Comparison of ENCODE assay signal across 15 cellular contexts in genomic region chr2:128326296-128326790, GRCh38.
"Had no signal": no experiment of that assay in that cellular context is flagged by ENCODE, and none has a peak within 500 bp of the region (broad histone marks: within the 10 kb centered on the region; RNA-seq: fewer than 3 reads in every experiment).

No MANE protein-coding gene starts in this region.

- H3K4me3 ChIP-seq: adrenal gland, cardiac muscle cell, SJCRH30, suprapubic skin, upper lobe of right lung had no signal

- H3K4me3 Mint-ChIP-seq: effector memory CD8-positive, alpha-beta T cell; naive thymus-derived CD8-positive, alpha-beta T cell; stimulated activated naive CD8-positive, alpha-beta T cell treated with anti-CD3 and anti-CD28 coated beads, Interleukin-15, Interleukin-2, amounts not matched to agents 100 ng/mL and 50 ng/mL, for 24 hours had no signal

- DNase-seq: activated gamma-delta T cell treated with Interleukin-2 at 50 U/mL for 16 hours; adrenal gland; effector memory CD8-positive, alpha-beta T cell; foreskin fibroblast; mesenchymal stem cell; naive thymus-derived CD8-positive, alpha-beta T cell; SJCRH30; stimulated activated CD4-positive, alpha-beta T cell treated with anti-CD3 and anti-CD28 coated beads, Interleukin-2, amount 100 ng/mL, for 24 hours; upper lobe of right lung had no signal

- H3K9me3 ChIP-seq: adrenal gland, neutrophil, suprapubic skin had no signal

- H3K36me3 ChIP-seq: adrenal gland, cardiac muscle cell, neutrophil, SJCRH30, suprapubic skin, upper lobe of right lung had no signal

- H3K27ac ChIP-seq: adrenal gland, cardiac muscle cell, neutrophil, SJCRH30, suprapubic skin, upper lobe of right lung had no signal

- ATAC-seq: activated CD4-positive, CD25-positive, alpha-beta regulatory T cell treated with anti-CD3 and anti-CD28 coated beads, Interleukin-2, amount 50 U/mL, for 24 hours; activated naive CD4-positive, alpha-beta T cell treated with anti-CD3 and anti-CD28 coated beads, Interleukin-2, amount 50 U/mL, for 72 hours; effector memory CD8-positive, alpha-beta T cell; naive thymus-derived CD8-positive, alpha-beta T cell had no signal

- H3K27me3 ChIP-seq: adrenal gland, SJCRH30, suprapubic skin, upper lobe of right lung had no signal

- H3K27ac Mint-ChIP-seq: activated naive CD4-positive, alpha-beta T cell treated with anti-CD3 and anti-CD28 coated beads, Interleukin-2, amount 50 U/mL, for 72 hours; effector memory CD8-positive, alpha-beta T cell; stimulated activated naive CD8-positive, alpha-beta T cell treated with anti-CD3 and anti-CD28 coated beads, Interleukin-15, Interleukin-2, amounts not matched to agents 100 ng/mL and 50 ng/mL, for 24 hours had no signal

- H3K4me1 ChIP-seq: SJCRH30 had no signal

- H3K9me3 Mint-ChIP-seq: effector memory CD8-positive, alpha-beta T cell had no signal
